Comparison of ENCODE assay signal across 18 cellular contexts in the genomic region with DNA sequence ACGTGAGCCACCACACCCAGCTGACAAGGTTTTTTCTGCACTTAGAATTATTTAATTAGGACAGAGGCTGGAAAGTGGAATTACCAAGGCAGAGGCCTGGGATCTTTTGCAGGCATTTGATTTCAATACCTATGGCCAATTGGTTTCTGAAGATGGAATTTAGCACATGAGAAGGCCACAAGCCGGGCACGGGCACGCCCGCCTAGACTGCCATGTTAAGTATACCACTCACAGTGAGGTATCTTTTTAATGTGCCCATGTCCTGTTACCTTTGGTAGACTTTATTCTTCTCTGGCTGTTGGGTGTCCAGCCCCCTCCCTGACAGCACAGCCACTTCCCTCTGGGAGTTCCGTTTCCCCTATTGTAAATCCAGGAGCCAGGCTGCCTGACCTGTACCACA. TPM values are rescaled to one million over a fixed set of nuclear protein-coding genes. Genes with fewer than 3 reads are reported as not detected.
DNase-seq lines count a peak whose midpoint lies in the region; ATAC-seq and TF ChIP-seq lines count a peak whose summit lies in the region.
"Had no signal": no experiment of that assay in that cellular context is flagged by ENCODE, and none has a peak within 500 bp of the region (broad histone marks: within the 10 kb centered on the region; RNA-seq: fewer than 3 reads in every experiment).

No MANE protein-coding gene starts in this region.

- DNase-seq in T-helper 1 cell (no peak), foreskin keratinocyte (no peak), DMS 273 (lab: John Stamatoyannopoulos, UW; ENCODE audit: unreplicated experiment) (no peak)
- DNase-seq: colonic mucosa, GOT3, NCI-H1694 treated with DMSO at 0.1 percent for 48 hours, NCI-H524 treated with DMSO at 0.1 percent for 48 hours, OCI-M1, SK-N-SH, testis, WERI-Rb-1 had no signal

- no peaks in the 10 kb centered on the region for H3K9me3 Mint-ChIP-seq in T-helper 1 cell treated with Interleukin-12 subunit alpha and Interleukin-12 subunit beta and Interleukin-4 antibody, amounts not matched to agents 30 μg/mL and 1 μg/mL, for 36 hours
- H3K9me3 Mint-ChIP-seq in activated T-helper 17 cell treated with anti-CD3 and anti-CD28 coated beads, Interleukin-2, amount 50 U/mL, for 72 hours = no peaks in the 10 kb centered on the region
- no peaks in the 10 kb centered on the region for H3K9me3 Mint-ChIP-seq in nephron

- H3K9me3 ChIP-seq in HEK293 (ENCODE audit: control insufficient read depth, insufficient read depth, low read depth, low read length) = no peaks in the 10 kb centered on the region
- H3K9me3 ChIP-seq: colonic mucosa, SK-N-SH, testis had no signal

- H3K27ac Mint-ChIP-seq in T-helper 1 cell treated with Interleukin-12 subunit alpha and Interleukin-12 subunit beta and Interleukin-4 antibody, amounts not matched to agents 30 μg/mL and 1 μg/mL, for 36 hours = peak overlapping the region; percentile 72
- peak overlapping the region; percentile 92 for H3K27ac Mint-ChIP-seq in activated T-helper 17 cell treated with anti-CD3 and anti-CD28 coated beads, Interleukin-2, amount 50 U/mL, for 72 hours
- peak overlapping the region; percentile 83 to 96 (median 91) for H3K27ac Mint-ChIP-seq in nephron

- peaks cover 24% of the 10 kb centered on the region for H3K36me3 Mint-ChIP-seq in T-helper 1 cell treated with Interleukin-12 subunit alpha and Interleukin-12 subunit beta and Interleukin-4 antibody, amounts not matched to agents 30 μg/mL and 1 μg/mL, for 36 hours (ENCODE audit: low read depth)
- H3K36me3 Mint-ChIP-seq in activated T-helper 17 cell treated with anti-CD3 and anti-CD28 coated beads, Interleukin-2, amount 50 U/mL, for 72 hours (ENCODE audit: low read depth) = peaks cover 70% of the 10 kb centered on the region
- H3K36me3 Mint-ChIP-seq in nephron (ENCODE audit: low read depth) = no peaks in the 10 kb centered on the region

- no peak overlapping the region for H3K27ac ChIP-seq in HEK293 (ENCODE audit: extremely low read depth, low read depth, low read length)
- no peak overlapping the region for H3K27ac ChIP-seq in foreskin keratinocyte
- H3K27ac ChIP-seq: 22Rv1, colonic mucosa, epithelial cell of prostate, testis, WERI-Rb-1 had no signal

- POLR2A ChIA-PET in HEK293 (lab: Yijun Ruan, JAX) = no interaction called here

- no peaks in the 10 kb centered on the region for H3K27me3 Mint-ChIP-seq in T-helper 1 cell treated with Interleukin-12 subunit alpha and Interleukin-12 subunit beta and Interleukin-4 antibody, amounts not matched to agents 30 μg/mL and 1 μg/mL, for 36 hours (ENCODE audit: low read depth)
- no peaks in the 10 kb centered on the region for H3K27me3 Mint-ChIP-seq in activated T-helper 17 cell treated with anti-CD3 and anti-CD28 coated beads, Interleukin-2, amount 50 U/mL, for 72 hours
- no peaks in the 10 kb centered on the region for H3K27me3 Mint-ChIP-seq in nephron (ENCODE audit: low read depth)

- H3K4me3 Mint-ChIP-seq in T-helper 1 cell treated with Interleukin-12 subunit alpha and Interleukin-12 subunit beta and Interleukin-4 antibody, amounts not matched to agents 30 μg/mL and 1 μg/mL, for 36 hours = peak overlapping the region; percentile 25
- peak overlapping the region; percentile 82 for H3K4me3 Mint-ChIP-seq in activated T-helper 17 cell treated with anti-CD3 and anti-CD28 coated beads, Interleukin-2, amount 50 U/mL, for 72 hours
- no peak overlapping the region for H3K4me3 Mint-ChIP-seq in nephron

- no peaks in the 10 kb centered on the region for H3K36me3 ChIP-seq in HEK293 (ENCODE audit: control insufficient read depth in 2 of 2, insufficient read depth in 1 of 2, low read length in 2 of 2)
- H3K36me3 ChIP-seq: colonic mucosa, WERI-Rb-1 had no signal

- H3K4me1 ChIP-seq in HEK293 (ENCODE audit: control insufficient read depth, insufficient read depth, low read length) = no peaks in the 10 kb centered on the region
- H3K4me1 ChIP-seq in foreskin keratinocyte = no peaks in the 10 kb centered on the region
- H3K4me1 ChIP-seq: colonic mucosa had no signal

- ATAC-seq in activated T-helper 17 cell treated with anti-CD3 and anti-CD28 coated beads, Interleukin-2, amount 50 U/mL, for 72 hours (replicated peaks) = no peak
- ATAC-seq in foreskin keratinocyte (no peak), HG02759 (IDR thresholded peaks at IDR 0.05; ENCODE audit: unreplicated experiment) (no peak)

- TF ChIP-seq CTCF in HEK293 (tag by site-specific recombination; IDR thresholded peaks at IDR 0.05) (no peak), nephron (IDR thresholded peaks at IDR 0.05; ENCODE audit: unreplicated experiment in 3 of 3) (no peak), foreskin keratinocyte (conservative IDR thresholded peaks at IDR 0.05) (no peak)

- no peak overlapping the region for H3K4me3 ChIP-seq in HEK293 (ENCODE audit: low read depth, low read length)
- H3K4me3 ChIP-seq: colonic mucosa, testis had no signal

- CTCF ChIA-PET in HEK293 (lab: Yijun Ruan, JAX) = interaction anchor here (0.8 to 7.6 kb wide), 2 partner anchors 12 to 246 kb away, joined by 3 to 58 read pairs; no protein-coding TSS in a partner anchor

- peaks cover 55% of the 10 kb centered on the region for H3K4me1 Mint-ChIP-seq in T-helper 1 cell treated with Interleukin-12 subunit alpha and Interleukin-12 subunit beta and Interleukin-4 antibody, amounts not matched to agents 30 μg/mL and 1 μg/mL, for 36 hours (ENCODE audit: low read depth)
- peaks cover 51% of the 10 kb centered on the region for H3K4me1 Mint-ChIP-seq in activated T-helper 17 cell treated with anti-CD3 and anti-CD28 coated beads, Interleukin-2, amount 50 U/mL, for 72 hours
- peaks cover 48% of the 10 kb centered on the region for H3K4me1 Mint-ChIP-seq in nephron

- no peaks in the 10 kb centered on the region for H3K27me3 ChIP-seq in foreskin keratinocyte
- H3K27me3 ChIP-seq: colonic mucosa, testis had no signal

TF ChIP-seq in HEK293, 187 proteins besides CTCF, POLR2A, EP300 and RAD21:
- TF ChIP-seq ZNF341 (tag by site-specific recombination; IDR thresholded peaks at IDR 0.05; ENCODE audit: low read depth) (0 out of 2 replicates have a peak, but pooled peaks have one; percentile 19), HOXD13 (CRISPR knock-in tag; IDR thresholded peaks at IDR 0.05; ENCODE audit: borderline replicate concordance) (no peak)

RNA-seq across cellular contexts. Expression of a gene that starts 18.0 kb away (rescaled TPM):
- 10 to 100 TPM; 48.8 to 60.9 TPM for total RNA-seq in activated T-helper 17 cell treated with anti-CD3 and anti-CD28 coated beads, Interleukin-2, amount 50 U/mL, for 72 hours
- 17.3 and 17.7 TPM in 2 replicates for total RNA-seq in foreskin keratinocyte
- polyA plus RNA-seq in foreskin keratinocyte = 9.7 and 10.0 TPM in 2 replicates

Comparison
In these comparisons a context has a peak if more than half of its experiments do, and no peak if none do; other contexts are left out.
1. H3K4me3 Mint-ChIP-seq: peak in T-helper 1 cell treated with Interleukin-12 subunit alpha and Interleukin-12 subunit beta and Interleukin-4 antibody, amounts not matched to agents 30 μg/mL and 1 μg/mL, for 36 hours (single experiment) and activated T-helper 17 cell treated with anti-CD3 and anti-CD28 coated beads, Interleukin-2, amount 50 U/mL, for 72 hours (single experiment); none in nephron (0 of 3).
2. Peak in every context shown above with its lines, with median percentiles within 50 percentile points of each other: H3K27ac Mint-ChIP-seq.